ENCODE assay signal across 1 cellular context in genomic region chr4:158209825-158210807, GRCh38.
A peak's percentile ranks its signal among the peaks of the same experiment; 100 is the strongest.
TF ChIP-seq lines count a peak whose summit lies in the region.

Gene TMEM144 (plus strand): TSS chr4:158210486. CDS start chr4:158212668, 2,182 bp downstream.

TF ChIP-seq in HCT116, 20 proteins besides CTCF, POLR2A, EP300 and RAD21 (continued from another document):
- TF ChIP-seq EZH2 (IDR thresholded peaks at IDR 0.05) (no peak), EGR1 (IDR thresholded peaks at IDR 0.05; ENCODE audit: low read depth) (peak; percentile 84), ELF1 (IDR thresholded peaks at IDR 0.05; ENCODE audit: borderline replicate concordance, low read depth) (peak; percentile 36; the same call in 1 of the 2 replicates)
